ENCODE assay signal across 8 cellular contexts in genomic region chr19:10259162-10259905, GRCh38.
DNase-seq lines count a peak whose midpoint lies in the region; ATAC-seq and TF ChIP-seq lines count a peak whose summit lies in the region.

No MANE protein-coding gene starts in this region.

- no peak for ATAC-seq in HG02763 (IDR thresholded peaks at IDR 0.05; ENCODE audit: unreplicated experiment)

- POLR2A ChIA-PET in HEK293T (lab: Yijun Ruan, JAX) = interaction anchor here (0.8 to 2.2 kb wide), 9 partner anchors 8 to 144 kb away, joined by 3 to 7 read pairs (median 4); partner anchors contain the start of genes CDC37, DNMT1, ICAM5 and TYK2

- CTCF ChIA-PET in HEK293T (lab: Yijun Ruan, JAX) = interaction anchor here (0.6 to 4.0 kb wide), 17 partner anchors 9 to 177 kb away, joined by 3 to 48 read pairs (median 5); partner anchors contain the start of genes ICAM4, ICAM5 and TYK2

- DNase-seq in AG20443 (ENCODE audit: low spot score) (peak; percentile 68), HEK293T (ENCODE audit: extremely low spot score) (peak; percentile 83), NCI-H82 (lab: John Stamatoyannopoulos, UW) (peak; percentile 91), medulla oblongata (ENCODE audit: extremely low spot score) (peak; percentile 76)
- peak; percentile 98 to 99 for DNase-seq in activated CD4-positive, alpha-beta T cell treated with anti-CD3 and anti-CD28 coated beads, Interleukin-2, amount 50 U/mL, for 48 hours
- DNase-seq in effector CD4-positive, alpha-beta T cell = peak; percentile 84
- DNase-seq in stimulated activated CD8-positive, alpha-beta memory T cell treated with anti-CD3 and anti-CD28 coated beads, Interleukin-15, amount 100 ng/mL, for 24 hours (ENCODE audit: low read depth) = peak; percentile 58

TF ChIP-seq in HEK293T, 16 proteins besides CTCF, POLR2A, EP300 and RAD21:
- TF ChIP-seq LEF1 (IDR thresholded peaks at IDR 0.05; ENCODE audit: borderline replicate concordance) = no peak
- TF ChIP-seq L3MBTL2 (conservative IDR thresholded peaks at IDR 0.05) = no peak
- peak; percentile 57; the same call in 1 of the 2 replicates for TF ChIP-seq HDGF (IDR thresholded peaks at IDR 0.05; ENCODE audit: borderline replicate concordance)
- TF ChIP-seq, protein P1, sequence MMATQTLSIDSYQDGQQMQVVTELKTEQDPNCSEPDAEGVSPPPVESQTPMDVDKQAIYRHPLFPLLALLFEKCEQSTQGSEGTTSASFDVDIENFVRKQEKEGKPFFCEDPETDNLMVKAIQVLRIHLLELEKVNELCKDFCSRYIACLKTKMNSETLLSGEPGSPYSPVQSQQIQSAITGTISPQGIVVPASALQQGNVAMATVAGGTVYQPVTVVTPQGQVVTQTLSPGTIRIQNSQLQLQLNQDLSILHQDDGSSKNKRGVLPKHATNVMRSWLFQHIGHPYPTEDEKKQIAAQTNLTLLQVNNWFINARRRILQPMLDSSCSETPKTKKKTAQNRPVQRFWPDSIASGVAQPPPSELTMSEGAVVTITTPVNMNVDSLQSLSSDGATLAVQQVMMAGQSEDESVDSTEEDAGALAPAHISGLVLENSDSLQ (IDR thresholded peaks at IDR 0.05) = peak; percentile 68
